ENCODE assay signal across 24 cellular contexts in the genomic region with DNA sequence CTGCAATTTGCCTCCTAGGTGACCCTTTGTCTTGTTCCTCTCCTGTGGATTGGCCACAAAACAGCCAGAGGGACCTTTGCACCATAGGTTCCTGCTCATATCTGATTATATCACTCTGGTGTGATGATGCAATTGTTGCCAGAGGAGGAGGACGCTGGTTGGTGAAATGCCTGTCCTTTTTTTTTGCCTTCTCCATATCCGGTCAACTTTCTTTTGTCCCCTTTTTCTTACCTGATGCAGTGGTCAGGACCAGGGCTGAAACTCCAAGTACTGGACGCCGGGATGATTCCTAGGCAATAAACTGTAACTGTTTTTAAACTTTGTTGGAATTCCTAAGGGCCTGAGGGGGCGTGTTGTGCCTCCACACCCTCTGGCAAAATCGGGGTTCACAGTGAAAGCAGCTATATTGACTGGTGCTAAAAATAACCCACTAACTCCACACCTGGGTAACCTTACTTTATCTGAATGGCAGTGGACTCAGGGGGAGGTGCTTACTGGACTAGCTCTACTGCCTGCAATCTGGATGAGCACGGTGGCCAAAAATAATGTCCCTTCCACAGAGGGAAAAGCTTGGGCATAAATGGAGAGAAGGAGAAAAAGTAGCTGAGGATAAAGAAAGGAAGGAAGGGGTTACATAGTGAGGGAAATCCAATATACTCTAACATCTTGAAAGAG. TPM values are rescaled to one million over a fixed set of nuclear protein-coding genes. Genes with fewer than 3 reads are reported as not detected.
DNase-seq lines count a peak whose midpoint lies in the region; ATAC-seq, FAIRE-seq and TF ChIP-seq lines count a peak whose summit lies in the region.
"Had no signal": no experiment of that assay in that cellular context is flagged by ENCODE, and none has a peak within 500 bp of the region (broad histone marks: within the 10 kb centered on the region; RNA-seq: fewer than 3 reads in every experiment).

No MANE protein-coding gene starts in this region.

- H3K36me3 ChIP-seq in Caco-2 (ENCODE audit: control insufficient read depth, insufficient read depth, low read length) (no peaks in the 10 kb centered on the region), K562 (ENCODE audit: control insufficient read depth, insufficient read depth, low read length) (no peaks in the 10 kb centered on the region), right lobe of liver (no peaks in the 10 kb centered on the region), PC-3 (ENCODE audit: low read depth, low read length) (no peaks in the 10 kb centered on the region)

- H3K27me3 ChIP-seq in Caco-2 (replicated peaks; ENCODE audit: control insufficient read depth, insufficient read depth, low read length) (no peaks in the 10 kb centered on the region), K562 (ENCODE audit: control insufficient read depth in 2 of 2, insufficient read depth in 2 of 2, low read length in 2 of 2) (peaks cover 0 to 35% of the 10 kb centered on the region in 2 experiments; a peak in 2 of 5 replicates), right lobe of liver (no peaks in the 10 kb centered on the region), PC-3 (ENCODE audit: low read length) (peaks cover 41% of the 10 kb centered on the region)

- H3K36me3 Mint-ChIP-seq in Caco-2 (ENCODE audit: insufficient read depth, unreplicated experiment) = no peaks in the 10 kb centered on the region
- H3K36me3 Mint-ChIP-seq: CD8-positive, alpha-beta memory T cell had no signal

- in situ Hi-C loops in K562 (cut with MboI) = no loop called here

- TF ChIP-seq CTCF in Caco-2 (IDR thresholded peaks at IDR 0.05; ENCODE audit: insufficient read depth in 1 of 2, low read depth in 1 of 2, low read length in 1 of 2, severe bottlenecking in 1 of 2, unreplicated experiment in 1 of 2) = no peak
- TF ChIP-seq CTCF in K562 (IDR thresholded peaks at IDR 0.05 in 2 of 3, conservative IDR thresholded peaks at IDR 0.05 in 1 of 3; ENCODE audit: insufficient read depth in 2 of 3, low read depth in 1 of 3, low read length in 3 of 3) = no peak
- no peak for TF ChIP-seq CTCF in right lobe of liver (IDR thresholded peaks at IDR 0.05)
- TF ChIP-seq CTCF in PC-3 (conservative IDR thresholded peaks at IDR 0.05; ENCODE audit: low read depth, low read length) = no peak

- no peak for TF ChIP-seq RAD21 in K562 (CRISPR knock-in tag; conservative IDR thresholded peaks at IDR 0.05 in 1 of 2, IDR thresholded peaks at IDR 0.05 in 1 of 2)

- BruUV-seq in Caco-2 (replicated peaks; lab: Mats Ljungman, UMichigan) (no TSS peak), K562 (replicated peaks; lab: Mats Ljungman, UMichigan) (no TSS peak), PC-3 (replicated peaks; lab: Mats Ljungman, UMichigan) (no TSS peak)

- TF ChIP-seq POLR2A in K562 (conservative IDR thresholded peaks at IDR 0.05) (no peak), right lobe of liver (IDR thresholded peaks at IDR 0.05) (peak; percentile 35)

- peaks cover 23% of the 10 kb centered on the region for H3K4me1 Mint-ChIP-seq in Caco-2 (ENCODE audit: low read depth, unreplicated experiment)
- H3K4me1 Mint-ChIP-seq: CD8-positive, alpha-beta memory T cell had no signal

- no peaks in the 10 kb centered on the region for H3K9me1 ChIP-seq in K562 (ENCODE audit: control insufficient read depth, insufficient read depth, low read length)

- H3K27me3 Mint-ChIP-seq in Caco-2 (ENCODE audit: insufficient read depth, unreplicated experiment) = no peaks in the 10 kb centered on the region

- H3K27ac Mint-ChIP-seq in Caco-2 (ENCODE audit: unreplicated experiment) = peak overlapping the region; percentile 29
- H3K27ac Mint-ChIP-seq: CD8-positive, alpha-beta memory T cell had no signal

- no peaks in the 10 kb centered on the region for H3F3A ChIP-seq in PC-3 (ENCODE audit: low read length, unreplicated experiment)

- ATAC-seq in K562 (peak; percentile 83), right lobe of liver (peak; percentile 85 to 93 (median 88)), HG02610 (IDR thresholded peaks at IDR 0.05; ENCODE audit: unreplicated experiment) (no peak), PC-3 (no peak), sciatic nerve (no peak)

- H3K9me2 ChIP-seq in PC-3 (replicated peaks; ENCODE audit: low read length) = no peaks in the 10 kb centered on the region

- H3K4me3 ChIP-seq in Caco-2 (ENCODE audit: low read depth, low read length) (no peak overlapping the region), K562 (no peak overlapping the region), right lobe of liver (peak overlapping the region in 2 of 3 donors; percentile 25 to 42), PC-3 (ENCODE audit: low read length) (no peak overlapping the region)

- H3K27ac ChIP-seq in K562 (ENCODE audit: extremely low read depth, low read depth, low read length) (no peak overlapping the region), right lobe of liver (peak overlapping the region; percentile 62 to 86 (median 85)), PC-3 (ENCODE audit: low read length) (no peak overlapping the region)

- peak; percentile 60 for TF ChIP-seq EP300 in K562 (IDR thresholded peaks at IDR 0.05; ENCODE audit: low read length)

- CTCF ChIA-PET in Caco-2 (lab: Charles Lee) (interaction anchor here (0.9 to 1.7 kb wide), 3 partner anchors 27 to 37 kb away, joined by 4 to 9 read pairs (median 4); no protein-coding TSS in a partner anchor), K562 (lab: Yijun Ruan, JAX; ENCODE audit: low intra/inter-chr PET ratio) (no interaction called here), PC-3 (lab: Charles Lee) (no interaction called here)

- H3K4me2 ChIP-seq in K562 (ENCODE audit: insufficient read depth, low read length) (peak overlapping the region; percentile 47), PC-3 (ENCODE audit: low read length) (no peak overlapping the region)

- H3K9ac ChIP-seq in K562 (ENCODE audit: insufficient read depth in 1 of 2, low read depth in 2 of 2, low read length in 2 of 2) (no peak overlapping the region; a peak in 1 of 4 replicates), PC-3 (ENCODE audit: low read length) (no peak overlapping the region)

- H4K20me1 ChIP-seq in K562 (replicated peaks; ENCODE audit: control insufficient read depth, insufficient read depth, low read length) (no peaks in the 10 kb centered on the region), PC-3 (ENCODE audit: low read length) (no peaks in the 10 kb centered on the region)

- peaks cover under 1% of the 10 kb centered on the region for H3K9me3 Mint-ChIP-seq in Caco-2 (ENCODE audit: unreplicated experiment)
- H3K9me3 Mint-ChIP-seq: CD8-positive, alpha-beta memory T cell had no signal

- WGBS in K562 (ENCODE audit: insufficient coverage, low coverage, missing lambda C conversion rate) = 13% methylated on average over 6 of the region's 7 CpGs
- WGBS in right lobe of liver (ENCODE audit: insufficient coverage, low coverage, low lambda C conversion rate, missing lambda C conversion rate) = 24% methylated on average over 7 of the region's 7 CpGs

- peaks cover 30% of the 10 kb centered on the region for H3K4me1 ChIP-seq in Caco-2
- peaks cover 4 to 14% of the 10 kb centered on the region in 2 experiments; a peak in 4 of 5 replicates for H3K4me1 ChIP-seq in K562 (replicated peaks in 1 of 2; ENCODE audit: control insufficient read depth in 2 of 2, insufficient read depth in 2 of 2, low read length in 2 of 2)
- peaks cover 0 to 27% (median 11%) of the 10 kb centered on the region in 4 donors for H3K4me1 ChIP-seq in right lobe of liver
- H3K4me1 ChIP-seq in PC-3 (ENCODE audit: insufficient read depth, low read length) = no peaks in the 10 kb centered on the region

- no peak for FAIRE-seq in K562 (lab: Jason Lieb, UNC)
- FAIRE-seq: GM19239 had no signal

- H3K79me2 ChIP-seq in K562 (ENCODE audit: control insufficient read depth, insufficient read depth, low read length) (no peaks in the 10 kb centered on the region), PC-3 (ENCODE audit: low read length) (no peaks in the 10 kb centered on the region)

- intact Hi-C loops in Caco-2 (cut with micrococcal nuclease; ENCODE audit: unreplicated experiment) (loop anchor here (1.0 kb wide), 1 partner anchor 16 kb away; no protein-coding TSS in a partner anchor), K562 (cut with micrococcal nuclease) (no loop called here), right lobe of liver (cut with DNase I) (no loop called here), PC-3 (cut with micrococcal nuclease) (no loop called here), sciatic nerve (cut with DNase I) (no loop called here)

- no peaks in the 10 kb centered on the region for H3K9me3 ChIP-seq in Caco-2
- H3K9me3 ChIP-seq in K562 (replicated peaks; ENCODE audit: control insufficient read depth, insufficient read depth, low read depth, low read length) = no peaks in the 10 kb centered on the region
- no peaks in the 10 kb centered on the region for H3K9me3 ChIP-seq in right lobe of liver
- no peaks in the 10 kb centered on the region for H3K9me3 ChIP-seq in PC-3 (ENCODE audit: low read length)

- H3K4me3 Mint-ChIP-seq in Caco-2 (ENCODE audit: unreplicated experiment) = peak overlapping the region; percentile 41
- H3K4me3 Mint-ChIP-seq: CD8-positive, alpha-beta memory T cell had no signal

- DNase-seq in Caco-2 (peak; percentile 77 to 84), HuH-7.5 (ENCODE audit: low spot score) (peak; percentile 61), K562 (ENCODE audit: extremely low read depth in 1 of 4, low spot score in 3 of 4) (peak in 2 of 4 experiments; percentile 18 to 34), right lobe of liver (peak in 2 of 3 donors; percentile 33 to 82), retina (no peak), PC-3 (no peak), sciatic nerve (ENCODE audit: low spot score) (no peak)
- DNase-seq: activated CD4-positive, CD25-positive, alpha-beta regulatory T cell; activated CD8-positive, alpha-beta memory T cell treated with anti-CD3 and anti-CD28 coated beads for 24 hours; activated effector memory CD4-positive, alpha-beta T cell treated with Interleukin-2 at 50 U/mL for 16 hours; amygdala; CD8-positive, alpha-beta memory T cell; EL; hippocampal formation; kidney glomerular epithelial cell; midbrain; NCI-H1092; NCI-H2171; nucleus accumbens; stimulated activated CD4-positive, alpha-beta T cell treated with anti-CD3 and anti-CD28 coated beads, Interleukin-4, amount 100 ng/mL, for 24 hours had no signal

- H2AFZ ChIP-seq in K562 (ENCODE audit: low read depth, low read length) (peak overlapping the region; percentile 22; the same call in 1 of the 2 replicates), PC-3 (ENCODE audit: low read length) (no peak overlapping the region)

- POLR2A ChIA-PET in Caco-2 (lab: Charles Lee) (interaction anchor here (0.9 kb wide), 1 partner anchor 13 kb away, joined by 3 read pairs; no protein-coding TSS in a partner anchor), K562 (lab: Yijun Ruan, JAX) (interaction anchor here (1.3 kb wide), 1 partner anchor 16 kb away, joined by 4 read pairs; no protein-coding TSS in a partner anchor), PC-3 (lab: Charles Lee; ENCODE audit: unreplicated experiment) (no interaction called here)

RNA-seq across cellular contexts. Expression of gene ZNF423, which starts 28.3 kb away (rescaled TPM):
- total RNA-seq in Caco-2 (2022) (0.07 and 0.20 TPM in 2 replicates), K562 (2014; rRNA removed) (not detected in 2 replicates), K562 (2014; rRNA removed; fragmentation: Illumina TruSeq; extraction: Trizol) (not detected in 2 replicates), K562 (2015; rRNA removed; fragmentation: Illumina TruSeq; extraction: Trizol) (not detected in 2 replicates), K562 (2021) (not detected in 2 replicates), right lobe of liver (1 to 10 TPM in 2 of 6 experiments, under 1 TPM in 4; 0.43 to 1.2 (median 0.89) TPM), PC-3 (2014; rRNA removed) (not detected in 2 replicates), sciatic nerve (25.3 TPM)
- total RNA-seq in K562 (2011; cell fraction: chromatin; rRNA removed; ENCODE audit: low replicate concordance) = not detected in 2 replicates
- total RNA-seq in K562 (2011; cell fraction: nucleolus; rRNA removed) = not detected in 2 replicates
- not detected in 2 replicates for total RNA-seq in K562 (2011; cell fraction: nucleoplasm; rRNA removed)
- polyA plus RNA-seq in K562 (2011; rRNA removed) (not detected in 2 replicates), K562 (2014; fragmentation: Illumina TruSeq; extraction: Trizol) (not detected in 2 replicates), K562 (2014; fragmentation: Nextera tagmentation; extraction: Ambion mirVana) (not detected), K562 (2014; rRNA removed) (not detected in 2 replicates)
- polyA plus RNA-seq in K562 (2011; cell fraction: cytosol; rRNA removed) = 0.03 TPM in 1 of 2 replicates, not detected in the other
- not detected in 2 replicates for polyA plus RNA-seq in K562 (2011; cell fraction: nucleus; rRNA removed)
- polyA plus RNA-seq in K562 (2012) = not detected in 2 replicates
- polyA minus RNA-seq in K562 (2011; rRNA and poly(A)+ RNA removed) = not detected in 2 replicates
- polyA minus RNA-seq in K562 (2011; cell fraction: cytosol; rRNA and poly(A)+ RNA removed) = not detected in 2 replicates
- polyA minus RNA-seq in K562 (2011; cell fraction: nucleus; rRNA and poly(A)+ RNA removed) = not detected in 2 replicates
- total RNA-seq: CD8-positive, alpha-beta memory T cell; HT1080; T-helper 1 cell treated with Interleukin-12 subunit alpha and Interleukin-12 subunit beta and Interleukin-4 antibody, amounts not matched to agents 30 ng/mL and 1 ng/mL, for 36 hours had no signal
- polyA plus RNA-seq: CD8-positive, alpha-beta memory T cell had no signal

Comparison
In these comparisons a context has a peak if more than half of its experiments do, and no peak if none do; other contexts are left out.
1. DNase-seq: peak in Caco-2 (2 of 2), HuH-7.5 (single experiment) and right lobe of liver (2 of 3); none in retina (single experiment), PC-3 (single experiment) and sciatic nerve (single experiment).
2. H3K4me3 ChIP-seq: peak in right lobe of liver (2 of 3); none in Caco-2 (single experiment), K562 (single experiment) and PC-3 (single experiment).
3. ATAC-seq: peak in K562 (single experiment) and right lobe of liver (4 of 4); none in HG02610 (single experiment), PC-3 (single experiment) and sciatic nerve (single experiment).
4. H3K27ac ChIP-seq: peak in right lobe of liver (3 of 3); none in K562 (single experiment) and PC-3 (single experiment).
5. RNA of gene ZNF423, which starts 28.3 kb away (total RNA-seq): 25.3 TPM in sciatic nerve (single experiment); 0.43 to 1.2 TPM in right lobe of liver, 0.07 to 0.20 TPM in Caco-2, not detected in K562 and not detected in PC-3; every median in the first group is over 10 times any median in the second.